1 cellular context compared by ENCODE assay signal in the genomic region with DNA sequence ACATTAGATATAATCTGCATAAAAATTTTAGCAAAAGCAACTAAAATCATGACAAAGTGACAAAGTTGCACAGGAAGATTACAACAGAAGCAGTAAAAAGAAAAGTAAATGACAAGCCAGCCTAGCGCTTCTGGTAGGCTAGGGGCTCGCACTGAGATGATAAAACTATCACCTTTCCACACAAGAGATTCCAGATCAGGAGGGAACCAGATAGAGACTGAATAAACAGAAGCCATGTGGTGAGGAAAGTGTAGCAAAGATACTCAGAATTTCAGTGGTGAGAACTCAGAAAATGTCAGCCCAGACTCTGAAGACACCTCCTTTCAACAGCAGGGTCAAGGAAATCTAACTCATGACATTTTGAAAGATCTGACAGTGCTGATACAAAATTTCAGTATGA.
TF ChIP-seq lines count a peak whose summit lies in the region.

No MANE protein-coding gene starts in this region.

TF ChIP-seq in K562, 482 proteins besides CTCF, POLR2A, EP300 and RAD21 (continued from another document):
- TF ChIP-seq ESRRB (CRISPR knock-in tag; IDR thresholded peaks at IDR 0.05; ENCODE audit: borderline replicate concordance) (no peak), ZMIZ1 (IDR thresholded peaks at IDR 0.05; ENCODE audit: low read depth in 2 of 2, low read length in 2 of 2) (no peak), ZC3H4 (CRISPR knock-in tag; IDR thresholded peaks at IDR 0.05; ENCODE audit: borderline replicate concordance) (no peak), ASH1L (IDR thresholded peaks at IDR 0.05; ENCODE audit: borderline replicate concordance, low read depth, partially characterized antibody) (no peak), CCAR2 (IDR thresholded peaks at IDR 0.05; ENCODE audit: low read depth, low read length) (no peak), GATAD2A (IDR thresholded peaks at IDR 0.05) (no peak), NFRKB (IDR thresholded peaks at IDR 0.05; ENCODE audit: low read depth) (no peak), TAF7 (tag; IDR thresholded peaks at IDR 0.05) (no peak), CCNT2 (IDR thresholded peaks at IDR 0.05; ENCODE audit: borderline replicate concordance, extremely low read depth, insufficient read length, low read depth, low read length) (no peak), SPI1 (IDR thresholded peaks at IDR 0.05; ENCODE audit: borderline replicate concordance, low read depth, low read length) (no peak), BACH1 (tag; IDR thresholded peaks at IDR 0.05) (no peak)
- TF ChIP-seq, protein P1, sequence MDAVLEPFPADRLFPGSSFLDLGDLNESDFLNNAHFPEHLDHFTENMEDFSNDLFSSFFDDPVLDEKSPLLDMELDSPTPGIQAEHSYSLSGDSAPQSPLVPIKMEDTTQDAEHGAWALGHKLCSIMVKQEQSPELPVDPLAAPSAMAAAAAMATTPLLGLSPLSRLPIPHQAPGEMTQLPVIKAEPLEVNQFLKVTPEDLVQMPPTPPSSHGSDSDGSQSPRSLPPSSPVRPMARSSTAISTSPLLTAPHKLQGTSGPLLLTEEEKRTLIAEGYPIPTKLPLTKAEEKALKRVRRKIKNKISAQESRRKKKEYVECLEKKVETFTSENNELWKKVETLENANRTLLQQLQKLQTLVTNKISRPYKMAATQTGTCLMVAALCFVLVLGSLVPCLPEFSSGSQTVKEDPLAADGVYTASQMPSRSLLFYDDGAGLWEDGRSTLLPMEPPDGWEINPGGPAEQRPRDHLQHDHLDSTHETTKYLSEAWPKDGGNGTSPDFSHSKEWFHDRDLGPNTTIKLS (IDR thresholded peaks at IDR 0.05; ENCODE audit: borderline replicate concordance, low read depth) = no peak
- TF ChIP-seq, protein P2, sequence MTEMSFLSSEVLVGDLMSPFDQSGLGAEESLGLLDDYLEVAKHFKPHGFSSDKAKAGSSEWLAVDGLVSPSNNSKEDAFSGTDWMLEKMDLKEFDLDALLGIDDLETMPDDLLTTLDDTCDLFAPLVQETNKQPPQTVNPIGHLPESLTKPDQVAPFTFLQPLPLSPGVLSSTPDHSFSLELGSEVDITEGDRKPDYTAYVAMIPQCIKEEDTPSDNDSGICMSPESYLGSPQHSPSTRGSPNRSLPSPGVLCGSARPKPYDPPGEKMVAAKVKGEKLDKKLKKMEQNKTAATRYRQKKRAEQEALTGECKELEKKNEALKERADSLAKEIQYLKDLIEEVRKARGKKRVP (CRISPR knock-in tag; IDR thresholded peaks at IDR 0.05) = no peak
- TF ChIP-seq, protein P3, sequence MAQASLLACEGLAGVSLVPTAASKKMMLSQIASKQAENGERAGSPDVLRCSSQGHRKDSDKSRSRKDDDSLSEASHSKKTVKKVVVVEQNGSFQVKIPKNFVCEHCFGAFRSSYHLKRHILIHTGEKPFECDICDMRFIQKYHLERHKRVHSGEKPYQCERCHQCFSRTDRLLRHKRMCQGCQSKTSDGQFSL (CRISPR knock-in tag; IDR thresholded peaks at IDR 0.05) = no peak
- TF ChIP-seq, protein P3 (tag; IDR thresholded peaks at IDR 0.05) = no peak
- TF ChIP-seq, protein P4, sequence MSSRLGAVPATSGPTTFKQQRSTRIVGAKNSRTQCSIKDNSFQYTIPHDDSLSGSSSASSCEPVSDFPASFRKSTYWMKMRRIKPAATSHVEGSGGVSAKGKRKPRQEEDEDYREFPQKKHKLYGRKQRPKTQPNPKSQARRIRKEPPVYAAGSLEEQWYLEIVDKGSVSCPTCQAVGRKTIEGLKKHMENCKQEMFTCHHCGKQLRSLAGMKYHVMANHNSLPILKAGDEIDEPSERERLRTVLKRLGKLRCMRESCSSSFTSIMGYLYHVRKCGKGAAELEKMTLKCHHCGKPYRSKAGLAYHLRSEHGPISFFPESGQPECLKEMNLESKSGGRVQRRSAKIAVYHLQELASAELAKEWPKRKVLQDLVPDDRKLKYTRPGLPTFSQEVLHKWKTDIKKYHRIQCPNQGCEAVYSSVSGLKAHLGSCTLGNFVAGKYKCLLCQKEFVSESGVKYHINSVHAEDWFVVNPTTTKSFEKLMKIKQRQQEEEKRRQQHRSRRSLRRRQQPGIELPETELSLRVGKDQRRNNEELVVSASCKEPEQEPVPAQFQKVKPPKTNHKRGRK (tag; IDR thresholded peaks at IDR 0.05) = no peak
